In the genomic region with DNA sequence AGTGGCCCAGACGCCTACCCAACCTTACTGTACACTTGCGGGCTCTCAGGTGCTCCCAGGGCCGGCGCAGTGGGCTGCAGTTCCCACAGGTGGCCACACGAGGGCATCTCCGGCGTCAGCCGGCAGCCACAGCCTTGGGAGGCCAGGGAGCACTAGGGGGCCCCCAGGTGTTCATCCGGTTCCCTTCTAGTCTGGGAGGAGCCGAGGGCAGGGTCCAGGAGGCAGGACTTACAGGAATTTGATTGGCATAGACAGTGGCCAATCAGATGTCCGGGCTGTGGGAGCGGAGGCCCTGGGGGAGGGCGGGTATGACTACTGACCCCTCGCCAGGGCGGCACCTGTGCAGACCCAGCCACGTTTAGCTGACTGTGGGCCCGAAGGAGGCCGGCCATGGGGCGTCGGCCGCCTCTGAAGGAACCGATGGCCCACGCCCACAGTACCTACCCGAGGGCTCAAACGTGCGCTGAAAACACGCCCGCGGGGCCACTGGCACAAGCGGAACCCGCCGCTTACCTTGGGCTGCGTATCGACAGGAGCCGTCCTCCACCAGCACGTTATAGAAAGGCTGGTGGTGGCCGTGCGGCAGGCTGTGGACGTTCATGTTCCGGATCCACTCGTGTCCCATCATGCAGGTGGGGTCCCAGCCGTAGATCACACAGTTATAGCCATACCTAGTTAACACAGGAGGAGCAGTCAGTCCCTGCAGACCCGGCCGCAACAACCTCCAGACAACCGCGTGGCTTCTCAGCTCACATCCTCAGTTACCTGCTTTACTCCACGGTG, we compare ENCODE assay signal across 8 cellular contexts. TPM values are rescaled to one million over a fixed set of nuclear protein-coding genes. Genes with fewer than 3 reads are reported as not detected.
DNase-seq lines count a peak whose midpoint lies in the region; ATAC-seq, FAIRE-seq and TF ChIP-seq lines count a peak whose summit lies in the region.

No MANE protein-coding gene starts in this region.

- H3K4me3 ChIP-seq in AG09309 (ENCODE audit: control insufficient read depth, low read depth, low read length) (no peak overlapping the region), Peyer's patch (no peak overlapping the region), retinal pigment epithelial cell (ENCODE audit: low read length) (no peak overlapping the region)

- H3K4me1 Mint-ChIP-seq in activated T-helper 2 cell treated with anti-CD3 and anti-CD28 coated beads, Interferon-gamma antibody, Interleukin-2, Interleukin-4, amounts not matched to agents 10 μg/mL and 5 μg/mL and 100 μg/mL, durations not matched to agents 14 hours and 24 hours and 36 hours (ENCODE audit: low read depth): peaks cover 21% of the 10 kb centered on the region

- peaks cover 0 to 80% (median 0%) of the 10 kb centered on the region in 3 donors for H3K36me3 ChIP-seq in Peyer's patch

- no peak for ATAC-seq in GM18858 (IDR thresholded peaks at IDR 0.05; ENCODE audit: unreplicated experiment)

- peaks cover 85% of the 10 kb centered on the region for H3K36me3 Mint-ChIP-seq in activated T-helper 2 cell treated with anti-CD3 and anti-CD28 coated beads, Interferon-gamma antibody, Interleukin-2, Interleukin-4, amounts not matched to agents 10 μg/mL and 5 μg/mL and 100 μg/mL, durations not matched to agents 14 hours and 24 hours and 36 hours (ENCODE audit: low read depth)

- H3K9me3 Mint-ChIP-seq in activated T-helper 2 cell treated with anti-CD3 and anti-CD28 coated beads, Interferon-gamma antibody, Interleukin-2, Interleukin-4, amounts not matched to agents 10 μg/mL and 5 μg/mL and 100 μg/mL, durations not matched to agents 14 hours and 24 hours and 36 hours: no peaks in the 10 kb centered on the region

- no peak overlapping the region for H3K27ac Mint-ChIP-seq in activated T-helper 2 cell treated with anti-CD3 and anti-CD28 coated beads, Interferon-gamma antibody, Interleukin-2, Interleukin-4, amounts not matched to agents 10 μg/mL and 5 μg/mL and 100 μg/mL, durations not matched to agents 14 hours and 24 hours and 36 hours

- peak; percentile 63 for FAIRE-seq in GM19239 (lab: Jason Lieb, UNC)

- H3K4me1 ChIP-seq in Peyer's patch: no peaks in the 10 kb centered on the region

- H3K4me3 Mint-ChIP-seq in activated T-helper 2 cell treated with anti-CD3 and anti-CD28 coated beads, Interferon-gamma antibody, Interleukin-2, Interleukin-4, amounts not matched to agents 10 μg/mL and 5 μg/mL and 100 μg/mL, durations not matched to agents 14 hours and 24 hours and 36 hours (ENCODE audit: low read depth): no peak overlapping the region

- H3K27me3 Mint-ChIP-seq in activated T-helper 2 cell treated with anti-CD3 and anti-CD28 coated beads, Interferon-gamma antibody, Interleukin-2, Interleukin-4, amounts not matched to agents 10 μg/mL and 5 μg/mL and 100 μg/mL, durations not matched to agents 14 hours and 24 hours and 36 hours (ENCODE audit: low read depth): no peaks in the 10 kb centered on the region

- no peaks in the 10 kb centered on the region for H3K9me3 ChIP-seq in Peyer's patch

- intact Hi-C loops in activated T-helper 2 cell treated with anti-CD3 and anti-CD28 coated beads, Interferon-gamma antibody, Interleukin-2, Interleukin-4, amounts not matched to agents 10 μg/mL and 5 μg/mL and 100 μg/mL, durations not matched to agents 14 hours and 24 hours and 36 hours (cut with micrococcal nuclease): no loop called here
- intact Hi-C loops in head of caudate nucleus (cut with DNase I): no loop called here

- H3K27ac ChIP-seq in Peyer's patch: no peak overlapping the region

- peak; percentile 70 for TF ChIP-seq CTCF in AG09309 (IDR thresholded peaks at IDR 0.05; ENCODE audit: control insufficient read depth, insufficient read depth, low read depth, low read length, missing control alignments)
- peak; percentile 56 to 84 (median 62) for TF ChIP-seq CTCF in Peyer's patch (IDR thresholded peaks at IDR 0.05)
- peak; percentile 78 for TF ChIP-seq CTCF in retinal pigment epithelial cell (conservative IDR thresholded peaks at IDR 0.05; ENCODE audit: low read depth, low read length)

- DNase-seq in AG09309 (ENCODE audit: low read depth): no peak
- DNase-seq in GM19239 (ENCODE audit: insufficient read length, low spot score): peak; percentile 67
- DNase-seq in HT-29 (ENCODE audit: low spot score): peak; percentile 94
- DNase-seq in Peyer's patch: peak; percentile 47 to 74 (median 74)
- peak; percentile 57 for DNase-seq in activated T-helper 2 cell treated with anti-CD3 and anti-CD28 coated beads, Interferon-gamma antibody, Interleukin-2, Interleukin-4, amounts not matched to agents 10 μg/mL and 5 μg/mL and 100 μg/mL, durations not matched to agents 14 hours and 24 hours and 36 hours (ENCODE audit: low spot score)
- peak; percentile 35 to 88 (median 74) for DNase-seq in head of caudate nucleus
- DNase-seq in retinal pigment epithelial cell (ENCODE audit: low read depth): no peak

- no peak for TF ChIP-seq POLR2A in Peyer's patch (IDR thresholded peaks at IDR 0.05)

- no peaks in the 10 kb centered on the region for H3K27me3 ChIP-seq in Peyer's patch

RNA-seq across cellular contexts. Expression of a gene that starts 34.8 kb away (rescaled TPM):
- total RNA-seq in HT-29 (2014; rRNA removed; shearing (Covaris generic)): 123 and 131 TPM in 2 replicates
- total RNA-seq in Peyer's patch: 100 to 1,000 TPM in 1 of 4 donors, 10 to 100 TPM in 3; 42.5 to 115 (median 68.8) TPM
- 24.3 and 27.3 TPM in 2 replicates for total RNA-seq in activated T-helper 2 cell treated with anti-CD3 and anti-CD28 coated beads, Interferon-gamma antibody, Interleukin-2, Interleukin-4, amounts not matched to agents 10 μg/mL and 5 μg/mL and 100 μg/mL, durations not matched to agents 14 hours and 24 hours and 36 hours

RNA-seq across cellular contexts. Expression of a gene that starts 56.3 kb away (rescaled TPM):
- total RNA-seq in HT-29 (2014; rRNA removed; shearing (Covaris generic)): 287 and 301 TPM in 2 replicates
- 10 to 100 TPM in 1 of 4 donors, 1 to 10 TPM in 3; 1.8 to 32.2 (median 3.2) TPM for total RNA-seq in Peyer's patch
- 72.5 and 73.5 TPM in 2 replicates for total RNA-seq in activated T-helper 2 cell treated with anti-CD3 and anti-CD28 coated beads, Interferon-gamma antibody, Interleukin-2, Interleukin-4, amounts not matched to agents 10 μg/mL and 5 μg/mL and 100 μg/mL, durations not matched to agents 14 hours and 24 hours and 36 hours

Comparison
In these comparisons a context has a peak if more than half of its experiments do, and no peak if none do; other contexts are left out.
1. DNase-seq: peak in GM19239 (single experiment), HT-29 (single experiment), Peyer's patch (3 of 3), activated T-helper 2 cell treated with anti-CD3 and anti-CD28 coated beads, Interferon-gamma antibody, Interleukin-2, Interleukin-4, amounts not matched to agents 10 μg/mL and 5 μg/mL and 100 μg/mL, durations not matched to agents 14 hours and 24 hours and 36 hours (single experiment) and head of caudate nucleus (42 of 42); none in AG09309 (single experiment) and retinal pigment epithelial cell (single experiment).
2. Peak in every context shown above with its lines, with median percentiles within 50 percentile points of each other: CTCF ChIP-seq.